In genomic region chr17:58447039-58447975, GRCh38 we compare ENCODE assay signal across 8 cellular contexts. TPM values are rescaled to one million over a fixed set of nuclear protein-coding genes. Genes with fewer than 3 reads are reported as not detected.
DNase-seq lines count a peak whose midpoint lies in the region; ATAC-seq and TF ChIP-seq lines count a peak whose summit lies in the region.

No MANE protein-coding gene starts in this region.

- intact Hi-C loops in Right ventricle myocardium superior (cut with DNase I) (loop anchor here (5.0 to 10.0 kb wide), 2 partner anchors 130 to 203 kb away; no protein-coding TSS in a partner anchor), sciatic nerve (cut with DNase I) (no loop called here)

- no peak overlapping the region for H3K4me3 ChIP-seq in GM12865 (ENCODE audit: low read depth, low read length)

- ATAC-seq in Right ventricle myocardium superior (ENCODE audit: poor library complexity): peak; percentile 85
- ATAC-seq in sciatic nerve: peak; percentile 49
- ATAC-seq in HG03442 (IDR thresholded peaks at IDR 0.05; ENCODE audit: unreplicated experiment): no peak
- ATAC-seq in HG02884 (IDR thresholded peaks at IDR 0.05; ENCODE audit: unreplicated experiment): no peak

- peak; percentile 91 for TF ChIP-seq CTCF in GM12865 (IDR thresholded peaks at IDR 0.05; ENCODE audit: insufficient read depth, low read depth, low read length, missing control alignments)

- peak; percentile 91 for DNase-seq in GM12865 (ENCODE audit: low read depth)
- DNase-seq in NAMALWA (ENCODE audit: low spot score): peak; percentile 88
- DNase-seq in SK-N-DZ (ENCODE audit: low spot score): peak; percentile 86
- peak; percentile 65 for DNase-seq in activated naive CD4-positive, alpha-beta T cell treated with Interleukin-2 at 50 U/mL for 16 hours
- DNase-seq in Right ventricle myocardium superior: peak; percentile 69
- peak; percentile 61 for DNase-seq in sciatic nerve (ENCODE audit: low spot score)

RNA-seq across cellular contexts. Expression of gene RNF43, which starts 30.0 kb away (rescaled TPM):
- polyA plus RNA-seq in SK-N-DZ (2014; cell fraction: cytosol; rRNA removed): not detected in 2 replicates
- 0.20 TPM in 1 of 2 replicates, not detected in the other for polyA plus RNA-seq in SK-N-DZ (2014; cell fraction: nucleus; rRNA removed)
- 3.8 TPM for total RNA-seq in Right ventricle myocardium superior
- total RNA-seq in sciatic nerve: 0.67 TPM

RNA-seq across cellular contexts. Expression of gene HSF5, which starts 40.9 kb away (rescaled TPM):
- polyA plus RNA-seq in SK-N-DZ (2014; cell fraction: cytosol; rRNA removed): not detected in 2 replicates
- polyA plus RNA-seq in SK-N-DZ (2014; cell fraction: nucleus; rRNA removed): not detected in 2 replicates
- total RNA-seq in Right ventricle myocardium superior: not detected
- 0.27 TPM for total RNA-seq in sciatic nerve

Comparison
In these comparisons a context has a peak if more than half of its experiments do, and no peak if none do; other contexts are left out.
1. ATAC-seq: peak in Right ventricle myocardium superior (single experiment) and sciatic nerve (single experiment); none in HG03442 (single experiment) and HG02884 (single experiment).
2. Peak in every context shown above with its lines, with median percentiles within 50 percentile points of each other: DNase-seq.